14 cellular contexts compared by ENCODE assay signal in genomic region chr5:176466245-176466871, GRCh38. TPM values are rescaled to one million over a fixed set of nuclear protein-coding genes. Genes with fewer than 3 reads are reported as not detected.
DNase-seq lines count a peak whose midpoint lies in the region; ATAC-seq, FAIRE-seq and TF ChIP-seq lines count a peak whose summit lies in the region.
"Had no signal": no experiment of that assay in that cellular context is flagged by ENCODE, and none has a peak within 500 bp of the region (broad histone marks: within the 10 kb centered on the region; RNA-seq: fewer than 3 reads in every experiment).

No MANE protein-coding gene starts in this region.

- H3K36me3 ChIP-seq in SJSA1 (peaks cover 48% of the 10 kb centered on the region), smooth muscle cell (ENCODE audit: low read depth) (no peaks in the 10 kb centered on the region)
- H3K36me3 ChIP-seq: adrenal gland had no signal

- H3K27me3 ChIP-seq in SJSA1 (replicated peaks), result no peaks in the 10 kb centered on the region
- H3K27me3 ChIP-seq in smooth muscle cell (ENCODE audit: low read depth), result no peaks in the 10 kb centered on the region
- H3K27me3 ChIP-seq: adrenal gland had no signal

- 28% methylated on average over 6 of the region's 6 CpGs for WGBS in smooth muscle cell (ENCODE audit: low lambda C conversion rate)

- ATAC-seq in GM18907 (IDR thresholded peaks at IDR 0.05; ENCODE audit: unreplicated experiment), result no peak
- ATAC-seq: activated CD4-positive, CD25-positive, alpha-beta regulatory T cell treated with anti-CD3 and anti-CD28 coated beads, Interleukin-2, amount 50 U/mL, for 24 hours; stimulated activated naive CD8-positive, alpha-beta T cell treated with anti-CD3 and anti-CD28 coated beads, Interleukin-15, Interleukin-2, amounts not matched to agents 100 U/mL and 50 U/mL, for 24 hours had no signal

- no peak overlapping the region for H2AFZ ChIP-seq in smooth muscle cell (ENCODE audit: low read depth)

- TF ChIP-seq CTCF in fibroblast of pulmonary artery (IDR thresholded peaks at IDR 0.05; ENCODE audit: low read length, missing control alignments) (no peak), smooth muscle cell (IDR thresholded peaks at IDR 0.05; ENCODE audit: borderline replicate concordance, insufficient read depth, poor library complexity, severe bottlenecking) (no peak)

- no peak for FAIRE-seq in GM19239 (lab: Jason Lieb, UNC)

- H3K9me3 Mint-ChIP-seq in T-helper 2 cell treated with Interferon-gamma antibody and Interleukin-4, amounts not matched to agents 5 μg/mL and 100 μg/mL, for 36 hours, result no peaks in the 10 kb centered on the region

- no peaks in the 10 kb centered on the region for H3F3A ChIP-seq in smooth muscle cell (ENCODE audit: low read depth)

- H3K4me1 ChIP-seq in SJSA1 (replicated peaks) (peaks cover 17% of the 10 kb centered on the region), smooth muscle cell (ENCODE audit: low read depth) (no peaks in the 10 kb centered on the region)

- H3K27ac Mint-ChIP-seq in T-helper 2 cell treated with Interferon-gamma antibody and Interleukin-4, amounts not matched to agents 5 μg/mL and 100 μg/mL, for 36 hours, result no peak overlapping the region

- peaks cover 78% of the 10 kb centered on the region for H3K79me2 ChIP-seq in smooth muscle cell (ENCODE audit: low read depth)

- H3K9ac ChIP-seq in smooth muscle cell (ENCODE audit: low read depth), result no peak overlapping the region

- no peak overlapping the region for H3K4me3 ChIP-seq in SJSA1
- H3K4me3 ChIP-seq in fibroblast of pulmonary artery (replicated peaks; ENCODE audit: low read depth, low read length), result no peak overlapping the region
- H3K4me3 ChIP-seq in smooth muscle cell, result no peak overlapping the region
- H3K4me3 ChIP-seq: adrenal gland had no signal

- peak overlapping the region; percentile 36 for H3K4me2 ChIP-seq in smooth muscle cell

- H3K36me3 Mint-ChIP-seq in T-helper 2 cell treated with Interferon-gamma antibody and Interleukin-4, amounts not matched to agents 5 μg/mL and 100 μg/mL, for 36 hours (ENCODE audit: low read depth), result peaks cover 16% of the 10 kb centered on the region

- peaks cover 99% of the 10 kb centered on the region for H4K20me1 ChIP-seq in smooth muscle cell (ENCODE audit: low read depth)

- peak; percentile 25 for DNase-seq in DMS 273 (lab: John Stamatoyannopoulos, UW; ENCODE audit: unreplicated experiment)
- no peak for DNase-seq in DMS 273 treated with DMSO at 0.1 percent for 48 hours (lab: John Stamatoyannopoulos, UW)
- DNase-seq in SJSA1 (ENCODE audit: low read depth in 1 of 2, low spot score in 2 of 2), result peak; percentile 61 to 86
- peak; percentile 67 for DNase-seq in fibroblast of pulmonary artery (ENCODE audit: low read depth)
- no peak for DNase-seq in smooth muscle cell (lab: John Stamatoyannopoulos, UW; ENCODE audit: unreplicated experiment)
- no peak for DNase-seq in GM19239 (ENCODE audit: insufficient read length, low spot score)
- DNase-seq in T-helper 2 cell treated with Interferon-gamma antibody and Interleukin-4, amounts not matched to agents 5 μg/mL and 100 μg/mL, for 36 hours (ENCODE audit: low spot score), result no peak
- DNase-seq: adrenal gland; GOT3; NCI-H774; stimulated activated naive CD8-positive, alpha-beta T cell treated with anti-CD3 and anti-CD28 coated beads, Interleukin-15, Interleukin-2, amounts not matched to agents 100 U/mL and 50 U/mL, for 24 hours had no signal

- no peaks in the 10 kb centered on the region for H3K27me3 Mint-ChIP-seq in T-helper 2 cell treated with Interferon-gamma antibody and Interleukin-4, amounts not matched to agents 5 μg/mL and 100 μg/mL, for 36 hours (ENCODE audit: low read depth)

- H3K4me1 Mint-ChIP-seq in T-helper 2 cell treated with Interferon-gamma antibody and Interleukin-4, amounts not matched to agents 5 μg/mL and 100 μg/mL, for 36 hours (ENCODE audit: low read depth), result peaks cover 6% of the 10 kb centered on the region

- H3K4me3 Mint-ChIP-seq in T-helper 2 cell treated with Interferon-gamma antibody and Interleukin-4, amounts not matched to agents 5 μg/mL and 100 μg/mL, for 36 hours, result no peak overlapping the region

- H3K27ac ChIP-seq in SJSA1 (peak overlapping the region; percentile 34), smooth muscle cell (ENCODE audit: low read depth) (peak overlapping the region; percentile 18)
- H3K27ac ChIP-seq: 22Rv1 had no signal

- no peaks in the 10 kb centered on the region for H3K9me3 ChIP-seq in SJSA1 (replicated peaks)
- no peaks in the 10 kb centered on the region for H3K9me3 ChIP-seq in smooth muscle cell (replicated peaks; ENCODE audit: low read depth)
- H3K9me3 ChIP-seq: adrenal gland had no signal

RNA-seq across cellular contexts. Expression of gene FAF2, which starts 18.2 kb away (rescaled TPM):
- 60.9 and 78.4 TPM in 2 replicates for total RNA-seq in SJSA1 (2014; rRNA removed; shearing (Covaris generic))
- 51.3 and 59.3 TPM in 2 replicates for total RNA-seq in smooth muscle cell
- polyA plus RNA-seq in smooth muscle cell, result 38.2 and 38.3 TPM in 2 replicates

RNA-seq across cellular contexts. Expression of gene CLTB, which starts 50.0 kb away (rescaled TPM):
- 177 and 206 TPM in 2 replicates for total RNA-seq in SJSA1 (2014; rRNA removed; shearing (Covaris generic))
- 107 and 111 TPM in 2 replicates for total RNA-seq in smooth muscle cell
- polyA plus RNA-seq in smooth muscle cell, result 125 and 277 TPM in 2 replicates

Comparison
In these comparisons a context has a peak if more than half of its experiments do, and no peak if none do; other contexts are left out.
1. DNase-seq: peak in DMS 273 (single experiment), SJSA1 (2 of 2) and fibroblast of pulmonary artery (single experiment); none in DMS 273 treated with DMSO at 0.1 percent for 48 hours (single experiment), smooth muscle cell (single experiment), GM19239 (single experiment) and T-helper 2 cell treated with Interferon-gamma antibody and Interleukin-4, amounts not matched to agents 5 μg/mL and 100 μg/mL, for 36 hours (single experiment).